15 cellular contexts compared by ENCODE assay signal in genomic region chr3:17044844-17045243, GRCh38.
DNase-seq lines count a peak whose midpoint lies in the region; ATAC-seq, FAIRE-seq and TF ChIP-seq lines count a peak whose summit lies in the region.
"Had no signal": no experiment of that assay in that cellular context is flagged by ENCODE, and none has a peak within 500 bp of the region (broad histone marks: within the 10 kb centered on the region; RNA-seq: fewer than 3 reads in every experiment).

No MANE protein-coding gene starts in this region.

- H4K20me1 ChIP-seq in GM12878 (ENCODE audit: control insufficient read depth, insufficient read depth), result no peaks in the 10 kb centered on the region

- H3K4me1 ChIP-seq in GM12878 (ENCODE audit: control insufficient read depth, insufficient read depth, low read length) (peaks cover 38% of the 10 kb centered on the region), neuronal stem cell (ENCODE audit: control insufficient read depth in 2 of 2, insufficient read depth in 1 of 2, low read depth in 1 of 2, low read length in 2 of 2) (peaks cover 0 to 7% of the 10 kb centered on the region in 2 donors), heart right ventricle (peaks cover 0 to 32% (median 14%) of the 10 kb centered on the region in 9 donors)
- H3K4me1 ChIP-seq: tibial artery had no signal

- no peak overlapping the region for H3K14ac ChIP-seq in neuronal stem cell (ENCODE audit: low read length)

- H3K4me2 ChIP-seq in GM12878 (ENCODE audit: control insufficient read depth, insufficient read depth) (peak overlapping the region; percentile 41; the same call in 1 of the 2 replicates), neuronal stem cell (ENCODE audit: insufficient read depth, low read length, poor library complexity, severe bottlenecking) (no peak overlapping the region)

- TF ChIP-seq CTCF in GM12878 (IDR thresholded peaks at IDR 0.05 in 2 of 3, conservative IDR thresholded peaks at IDR 0.05 in 1 of 3; ENCODE audit: control insufficient read depth in 2 of 3, extremely low read depth in 1 of 3, insufficient read depth in 1 of 3, low read depth in 3 of 3, low read length in 3 of 3) (no peak), heart right ventricle (IDR thresholded peaks at IDR 0.05) (no peak)

- H3K36me3 ChIP-seq in GM12878 (ENCODE audit: control insufficient read depth in 2 of 2, insufficient read depth in 2 of 2, low read length in 1 of 2), result peaks cover 0 to 17% of the 10 kb centered on the region in 2 experiments
- H3K36me3 ChIP-seq in neuronal stem cell (replicated peaks in 1 of 2; ENCODE audit: control insufficient read depth in 2 of 2, insufficient read depth in 2 of 2, low read length in 2 of 2), result no peaks in the 10 kb centered on the region
- peaks cover 0 to 70% (median 12%) of the 10 kb centered on the region in 9 donors for H3K36me3 ChIP-seq in heart right ventricle

- peak; percentile 85 to 87; a peak in 3 of 4 replicates for TF ChIP-seq EP300 in GM12878 (IDR thresholded peaks at IDR 0.05; ENCODE audit: borderline replicate concordance in 1 of 2, control insufficient read depth in 1 of 2, low read depth in 2 of 2, low read length in 2 of 2)

- peaks cover 12% of the 10 kb centered on the region; the same call in 2 of the 3 replicates for H3K9me3 ChIP-seq in GM12878 (replicated peaks; ENCODE audit: control insufficient read depth, insufficient read depth, low read length)
- H3K9me3 ChIP-seq in neuronal stem cell (replicated peaks in 1 of 2; ENCODE audit: control insufficient read depth in 2 of 2, insufficient read depth in 1 of 2, low read depth in 1 of 2, low read length in 2 of 2), result no peaks in the 10 kb centered on the region
- H3K9me3 ChIP-seq in heart right ventricle, result peaks cover 0 to 11% (median 0%) of the 10 kb centered on the region in 11 donors
- H3K9me3 ChIP-seq: tibial artery had no signal

- in situ Hi-C loops in GM12878 (cut with MboI), result loop anchor here (25.0 kb wide), 1 partner anchor 758 kb away; no protein-coding TSS in a partner anchor

- H3K4ac ChIP-seq in neuronal stem cell (ENCODE audit: low read length), result no peak overlapping the region

- peaks cover 2% of the 10 kb centered on the region for H3K79me2 ChIP-seq in GM12878 (ENCODE audit: control insufficient read depth, insufficient read depth, low read length)

- 0% methylated on average over 2 of the region's 2 CpGs for WGBS in GM12878 (ENCODE audit: insufficient coverage, insufficient replicate concordance, low lambda C conversion rate, missing lambda C conversion rate)
- WGBS in neuronal stem cell (ENCODE audit: extremely low coverage in 2 of 2, insufficient read length in 2 of 2, insufficient replicate concordance in 1 of 2), 2 donors, result no CpG with 5 or more reads among the region's 2 CpGs
- WGBS in heart right ventricle, 2 donors, result 65 to 75% methylated on average over 2 of the region's 2 CpGs

- no peak overlapping the region for H3K9ac ChIP-seq in GM12878 (ENCODE audit: control insufficient read depth, insufficient read depth, low read length)
- H3K9ac ChIP-seq in neuronal stem cell (ENCODE audit: low read depth, low read length, poor library complexity), result no peak overlapping the region

- SMC1A ChIA-PET in GM12878 (lab: Charles Lee; ENCODE audit: uncharacterized antibody, unreplicated experiment), result interaction anchor here (0.8 to 3.3 kb wide), 4 partner anchors 15 to 117 kb away, joined by 3 to 13 read pairs (median 4); no protein-coding TSS in a partner anchor

- H2AK5ac ChIP-seq in neuronal stem cell (ENCODE audit: low read depth, low read length), result no peak overlapping the region

- peak overlapping the region; percentile 72 for H3K27ac ChIP-seq in GM12878 (ENCODE audit: control insufficient read depth, insufficient read depth)
- no peak overlapping the region for H3K27ac ChIP-seq in neuronal stem cell (replicated peaks; ENCODE audit: low read length)
- H3K27ac ChIP-seq in heart right ventricle, result no peak overlapping the region
- H3K27ac ChIP-seq: HL-60, tibial artery had no signal

- no peak overlapping the region for H2BK15ac ChIP-seq in neuronal stem cell (ENCODE audit: low read length)

- no peaks in the 10 kb centered on the region for H3K79me1 ChIP-seq in neuronal stem cell (ENCODE audit: low read depth, low read length)

- H3K18ac ChIP-seq in neuronal stem cell (ENCODE audit: low read length), result no peak overlapping the region

- peak; percentile 81 for FAIRE-seq in GM12878 (lab: Jason Lieb, UNC)

- intact Hi-C loops in GM12878 (cut with micrococcal nuclease; ENCODE audit: unreplicated experiment) (loop anchor here (5.0 kb wide), 3 partner anchors 138 to 158 kb away; no protein-coding TSS in a partner anchor), heart right ventricle (cut with DNase I) (loop anchor here in 2 of 10 donors (5.0 to 10.0 kb wide), 2 partner anchors 110 to 158 kb away; no protein-coding TSS in a partner anchor)

- ATAC-seq in GM18858 (IDR thresholded peaks at IDR 0.05; ENCODE audit: unreplicated experiment) (peak; percentile 85), GM21381 (IDR thresholded peaks at IDR 0.05; ENCODE audit: unreplicated experiment) (peak; percentile 74), HG03039 (IDR thresholded peaks at IDR 0.05; ENCODE audit: unreplicated experiment) (peak; percentile 89), GM12878 (peak; percentile 84), heart right ventricle (no peak)

- DNase-seq in GM12878 (ENCODE audit: low read depth, low spot score), result no peak
- no peak for DNase-seq in neuronal stem cell (ENCODE audit: low spot score)
- DNase-seq in NCI-H345 (lab: John Stamatoyannopoulos, UW), result no peak
- no peak for DNase-seq in heart right ventricle
- DNase-seq: activated B cell treated with CpG ODN at 0.5 μM for 24 hours; activated naive CD4-positive, alpha-beta T cell treated with anti-CD3 and anti-CD28 coated beads, Interleukin-2, amount 10 ng/mL, durations not matched to agents 7 days and 5 days; head of caudate nucleus; mesendoderm; MM.1S; SIG-M5; tibial artery had no signal

- H2AFZ ChIP-seq in GM12878 (ENCODE audit: control insufficient read depth, low read depth, low read length), result no peak overlapping the region
- no peak overlapping the region for H2AFZ ChIP-seq in neuronal stem cell (ENCODE audit: low read length)

- TF ChIP-seq POLR2A in GM12878 (IDR thresholded peaks at IDR 0.05; ENCODE audit: low read depth, low read length), result no peak

- no peak overlapping the region for H2BK5ac ChIP-seq in neuronal stem cell (ENCODE audit: low read length)

- H3K4me3 ChIP-seq in GM12878 (no peak overlapping the region), neuronal stem cell (ENCODE audit: low read length in 2 of 2) (no peak overlapping the region), heart right ventricle (no peak overlapping the region)
- H3K4me3 ChIP-seq: tibial artery had no signal

- CTCF ChIA-PET in GM12878 (lab: Yijun Ruan, JAX), result interaction anchor here (0.9 kb wide), 1 partner anchor 117 kb away, joined by 3 read pairs; no protein-coding TSS in a partner anchor

- POLR2A ChIA-PET in GM12878 (lab: Charles Lee), result interaction anchor here (1.0 kb wide), 1 partner anchor 151 kb away, joined by 3 read pairs; no protein-coding TSS in a partner anchor

- no peak overlapping the region for H2BK12ac ChIP-seq in neuronal stem cell (ENCODE audit: low read length)

- no peak overlapping the region for H2BK120ac ChIP-seq in neuronal stem cell (ENCODE audit: low read depth, low read length)

- no peak overlapping the region for H3K23ac ChIP-seq in neuronal stem cell (ENCODE audit: low read depth, low read length, poor library complexity)

- BruUV-seq in GM12878 (replicated peaks; lab: Mats Ljungman, UMichigan), result no TSS peak

- H4K8ac ChIP-seq in neuronal stem cell (ENCODE audit: low read depth, low read length), result no peak overlapping the region

- H4K91ac ChIP-seq in neuronal stem cell (ENCODE audit: low read depth, low read length, poor library complexity), result no peak overlapping the region

- TF ChIP-seq RAD21 in GM12878 (IDR thresholded peaks at IDR 0.05; ENCODE audit: insufficient read depth, low read depth, low read length), result 0 out of 2 replicates have a peak, but pooled peaks have one; percentile 5

- H3K27me3 ChIP-seq in GM12878 (replicated peaks in 1 of 2; ENCODE audit: control insufficient read depth in 2 of 2, insufficient read depth in 2 of 2, low read length in 1 of 2), result no peaks in the 10 kb centered on the region
- H3K27me3 ChIP-seq in neuronal stem cell (ENCODE audit: control insufficient read depth in 3 of 3, insufficient read depth in 3 of 3, low read depth in 1 of 3, low read length in 3 of 3), result no peaks in the 10 kb centered on the region
- no peaks in the 10 kb centered on the region for H3K27me3 ChIP-seq in heart right ventricle
- H3K27me3 ChIP-seq: tibial artery had no signal

- RAD21 ChIA-PET in GM12878 (lab: Charles Lee; ENCODE audit: unreplicated experiment), result interaction anchor here (1.1 to 1.6 kb wide), 2 partner anchors 19 to 117 kb away, joined by 4 to 5 read pairs; no protein-coding TSS in a partner anchor

TF ChIP-seq in GM12878, 131 proteins besides CTCF, POLR2A, EP300 and RAD21 (continues in another document):
- no peak for TF ChIP-seq PAX8 (IDR thresholded peaks at IDR 0.05)
- no peak for TF ChIP-seq POLR2AphosphoS2 (IDR thresholded peaks at IDR 0.05; ENCODE audit: low read depth, low read length)
- no peak for TF ChIP-seq ZNF384 (IDR thresholded peaks at IDR 0.05; ENCODE audit: borderline replicate concordance, low read depth, low read length)
- no peak for TF ChIP-seq RFX5 (IDR thresholded peaks at IDR 0.05; ENCODE audit: low read depth, low read length)
- TF ChIP-seq SRF (IDR thresholded peaks at IDR 0.05; ENCODE audit: low read depth in 2 of 2, low read length in 2 of 2), result peak in 1 of 2 experiments; percentile 34; a peak in 1 of 4 replicates
- peak; percentile 96 to 97 for TF ChIP-seq IKZF2 (IDR thresholded peaks at IDR 0.05)
- peak; percentile 92; the same call in 1 of the 2 replicates for TF ChIP-seq CBX5 (IDR thresholded peaks at IDR 0.05; ENCODE audit: low read depth)
- 0 out of 2 replicates have a peak, but pooled peaks have one; percentile 28 for TF ChIP-seq GATAD2B (conservative IDR thresholded peaks at IDR 0.05; ENCODE audit: low read depth)
- peak; percentile 90; the same call in 1 of the 2 replicates for TF ChIP-seq BACH1 (IDR thresholded peaks at IDR 0.05; ENCODE audit: borderline replicate concordance)
- TF ChIP-seq NR2C2 (IDR thresholded peaks at IDR 0.05; ENCODE audit: borderline replicate concordance, control insufficient read depth, insufficient read length, low read depth), result no peak

Comparison
In these comparisons a context has a peak if more than half of its experiments do, and no peak if none do; other contexts are left out.
1. ATAC-seq: peak in GM18858 (single experiment), GM21381 (single experiment), HG03039 (single experiment) and GM12878 (single experiment); none in heart right ventricle (0 of 8).